ENCODE assay signal across 14 cellular contexts in genomic region chr16:75742424-75743047, GRCh38. TPM values are rescaled to one million over a fixed set of nuclear protein-coding genes. Genes with fewer than 3 reads are reported as not detected.
DNase-seq lines count a peak whose midpoint lies in the region; ATAC-seq, FAIRE-seq and TF ChIP-seq lines count a peak whose summit lies in the region.
"Had no signal": no experiment of that assay in that cellular context is flagged by ENCODE, and none has a peak within 500 bp of the region (broad histone marks: within the 10 kb centered on the region; RNA-seq: fewer than 3 reads in every experiment).

No MANE protein-coding gene starts in this region.

- H3K36me3 ChIP-seq in HepG2 (replicated peaks in 1 of 2; ENCODE audit: control insufficient read depth in 1 of 2, insufficient read depth in 2 of 2, low read length in 2 of 2) (no peaks in the 10 kb centered on the region), right lobe of liver (no peaks in the 10 kb centered on the region), OCI-LY7 (ENCODE audit: insufficient read depth, low read length) (no peaks in the 10 kb centered on the region)

- no peak overlapping the region for H3K4me3 ChIP-seq in HepG2 (replicated peaks in 1 of 3; ENCODE audit: insufficient read depth in 1 of 3, low read depth in 2 of 3, low read length in 3 of 3)
- H3K4me3 ChIP-seq in right lobe of liver = no peak overlapping the region
- H3K4me3 ChIP-seq in OCI-LY7 (ENCODE audit: low read depth, low read length, poor library complexity, severe bottlenecking) = no peak overlapping the region

- H3K9ac ChIP-seq in HepG2 (ENCODE audit: insufficient read depth, low read depth, low read length) = no peak overlapping the region
- H3K9ac ChIP-seq: KMS-11 had no signal

- H3K27me3 ChIP-seq in HepG2 (ENCODE audit: control insufficient read depth in 1 of 2, insufficient read depth in 2 of 2, low read length in 2 of 2) = no peaks in the 10 kb centered on the region
- H3K27me3 ChIP-seq in right lobe of liver = no peaks in the 10 kb centered on the region

- H4K20me1 ChIP-seq in HepG2 (ENCODE audit: insufficient read depth, low read length) (no peaks in the 10 kb centered on the region), OCI-LY7 (ENCODE audit: insufficient read depth, low read length) (no peaks in the 10 kb centered on the region)

- no peaks in the 10 kb centered on the region for H3K4me1 Mint-ChIP-seq in Calu3 (ENCODE audit: low read depth, unreplicated experiment)
- H3K4me1 Mint-ChIP-seq: CD4-positive, CD25-positive, alpha-beta regulatory T cell had no signal

- TF ChIP-seq EP300 in HepG2 (IDR thresholded peaks at IDR 0.05; ENCODE audit: low read depth in 2 of 2, low read length in 2 of 2) (no peak), HepG2 (CRISPR knock-in tag; IDR thresholded peaks at IDR 0.05; ENCODE audit: borderline replicate concordance) (no peak)

- no TSS peak for BruUV-seq in HepG2 (replicated peaks; lab: Mats Ljungman, UMichigan)
- no TSS peak for BruUV-seq in OCI-LY7 (replicated peaks; lab: Mats Ljungman, UMichigan)
- BruUV-seq in Calu3 (replicated peaks; lab: Mats Ljungman, UMichigan) = no TSS peak

- H3K27ac Mint-ChIP-seq in Calu3 (ENCODE audit: unreplicated experiment) = no peak overlapping the region
- H3K27ac Mint-ChIP-seq: CD4-positive, CD25-positive, alpha-beta regulatory T cell had no signal

- no peak overlapping the region for H2AFZ ChIP-seq in HepG2 (ENCODE audit: low read length)
- H2AFZ ChIP-seq in OCI-LY7 (ENCODE audit: low read length) = no peak overlapping the region

- no peaks in the 10 kb centered on the region for H3K79me2 ChIP-seq in HepG2 (ENCODE audit: insufficient read depth, low read length)
- no peaks in the 10 kb centered on the region for H3K79me2 ChIP-seq in OCI-LY7 (ENCODE audit: insufficient read depth, low read depth, low read length)

- in situ Hi-C loops in HepG2 (cut with HindIII; ENCODE audit: extremely low pct_ligation_motif_present, low pct_unique_long_range_greater_than_20kb) = no loop called here

- TF ChIP-seq CTCF in HepG2 (CRISPR knock-in tag; IDR thresholded peaks at IDR 0.05) (no peak), right lobe of liver (IDR thresholded peaks at IDR 0.05) (no peak), OCI-LY7 (conservative IDR thresholded peaks at IDR 0.05; ENCODE audit: low read length) (no peak), Calu3 (IDR thresholded peaks at IDR 0.05; ENCODE audit: unreplicated experiment) (no peak)

- FAIRE-seq in HepG2 (lab: Jason Lieb, UNC) = no peak
- FAIRE-seq: HTR-8/SVneo had no signal

- intact Hi-C loops in HepG2 (cut with micrococcal nuclease; ENCODE audit: unreplicated experiment) = no loop called here
- intact Hi-C loops in right lobe of liver (cut with DNase I) = no loop called here
- intact Hi-C loops in OCI-LY7 (cut with micrococcal nuclease; ENCODE audit: unreplicated experiment) = no loop called here
- intact Hi-C loops in Calu3 (cut with micrococcal nuclease; ENCODE audit: unreplicated experiment) = no loop called here

- POLR2A ChIA-PET in HepG2 (lab: Yijun Ruan, JAX) (no interaction called here), OCI-LY7 (lab: Charles Lee) (no interaction called here)

- H3K4me1 ChIP-seq in HepG2 (ENCODE audit: insufficient read depth, low read length) = no peaks in the 10 kb centered on the region
- H3K4me1 ChIP-seq in right lobe of liver = no peaks in the 10 kb centered on the region
- H3K4me1 ChIP-seq in OCI-LY7 (ENCODE audit: insufficient read depth, low read length, poor library complexity, severe bottlenecking) = no peaks in the 10 kb centered on the region

- H3K27me3 Mint-ChIP-seq in Calu3 (ENCODE audit: unreplicated experiment) = peaks cover 4% of the 10 kb centered on the region

- H3K27ac ChIP-seq in HepG2 (ENCODE audit: extremely low read length, insufficient read depth, low read length) (no peak overlapping the region), right lobe of liver (no peak overlapping the region), OCI-LY7 (ENCODE audit: low read depth, low read length, poor library complexity, severe bottlenecking) (no peak overlapping the region)
- H3K27ac ChIP-seq: KMS-11 had no signal

- CTCF ChIA-PET in HepG2 (lab: Yijun Ruan, JAX; ENCODE audit: low intra/inter-chr PET ratio, low total read pairs) = no interaction called here
- CTCF ChIA-PET in OCI-LY7 (lab: Charles Lee; ENCODE audit: unreplicated experiment) = no interaction called here
- CTCF ChIA-PET in Calu3 (lab: Charles Lee) = no interaction called here

- TF ChIP-seq RAD21 in HepG2 (CRISPR knock-in tag; IDR thresholded peaks at IDR 0.05) = no peak

- H3K9me2 ChIP-seq in OCI-LY7 (ENCODE audit: insufficient read depth, low read length) = no peaks in the 10 kb centered on the region

- ATAC-seq in HepG2 = no peak
- ATAC-seq in right lobe of liver = no peak
- no peak for ATAC-seq in GM18502 (IDR thresholded peaks at IDR 0.05; ENCODE audit: poor library complexity, unreplicated experiment)
- ATAC-seq in GM21723 (IDR thresholded peaks at IDR 0.05; ENCODE audit: unreplicated experiment) = no peak

- no peaks in the 10 kb centered on the region for H3K36me3 Mint-ChIP-seq in Calu3 (ENCODE audit: insufficient read depth, unreplicated experiment)
- H3K36me3 Mint-ChIP-seq: CD4-positive, CD25-positive, alpha-beta regulatory T cell had no signal

- no peak overlapping the region for H3K4me3 Mint-ChIP-seq in Calu3 (ENCODE audit: low read depth, unreplicated experiment)
- H3K4me3 Mint-ChIP-seq: CD4-positive, CD25-positive, alpha-beta regulatory T cell had no signal

- peaks cover 12% of the 10 kb centered on the region for H3K9me3 Mint-ChIP-seq in Calu3 (ENCODE audit: low read depth, unreplicated experiment)

- DNase-seq in HepG2 (ENCODE audit: low spot score) (no peak), right lobe of liver (no peak), OCI-LY7 (ENCODE audit: low spot score) (peak; percentile 55), erythroblast (lab: John Stamatoyannopoulos, UW) (peak; percentile 30 to 41), Calu3 (no peak), kidney tubule cell (ENCODE audit: low spot score) (no peak)
- DNase-seq: CD4-positive, CD25-positive, alpha-beta regulatory T cell; NCI-H187 treated with DMSO at 0.1 percent for 48 hours; NCI-H2171 treated with DMSO at 0.1 percent for 48 hours had no signal

- H3K9me3 ChIP-seq in HepG2 (ENCODE audit: low read length) (peaks cover 52% of the 10 kb centered on the region), right lobe of liver (no peaks in the 10 kb centered on the region), OCI-LY7 (ENCODE audit: low read length) (peaks cover 36% of the 10 kb centered on the region)

- WGBS in HepG2 (ENCODE audit: low lambda C conversion rate) = 2% methylated on average over 1 of the region's 1 CpG
- 22% methylated on average over 1 of the region's 1 CpG for WGBS in right lobe of liver (ENCODE audit: insufficient coverage, low coverage, low lambda C conversion rate, missing lambda C conversion rate)

- H3K4me2 ChIP-seq in HepG2 (ENCODE audit: low read depth, low read length) = no peak overlapping the region
- no peak overlapping the region for H3K4me2 ChIP-seq in OCI-LY7 (ENCODE audit: low read length)
- H3K4me2 ChIP-seq: KMS-11 had no signal

- TF ChIP-seq POLR2A in HepG2 (IDR thresholded peaks at IDR 0.05; ENCODE audit: insufficient read depth in 1 of 2, low read depth in 2 of 2, low read length in 2 of 2) (no peak), right lobe of liver (IDR thresholded peaks at IDR 0.05) (no peak), erythroblast (IDR thresholded peaks at IDR 0.05; ENCODE audit: low read length) (no peak)

RNA-seq across cellular contexts. Expression of gene CPHXL, which starts 16.2 kb away (rescaled TPM):
- not detected in 2 replicates for total RNA-seq in HepG2 (2016; rRNA removed; fragmentation: Illumina TruSeq; extraction: Trizol)
- not detected in 2 replicates for total RNA-seq in HepG2 (2016; cell fraction: cytosol; rRNA removed; fragmentation: Illumina TruSeq; extraction: Trizol; ENCODE audit: low read depth)
- not detected in 2 replicates for total RNA-seq in HepG2 (2016; cell fraction: insoluble cytoplasmic fraction; rRNA removed; fragmentation: Illumina TruSeq; extraction: Trizol)
- not detected in 2 replicates for total RNA-seq in HepG2 (2016; cell fraction: membrane; rRNA removed; fragmentation: Illumina TruSeq; extraction: Trizol)
- total RNA-seq in HepG2 (2016; cell fraction: nucleus; rRNA removed; fragmentation: Illumina TruSeq; extraction: Trizol) = not detected in 2 replicates
- polyA plus RNA-seq in HepG2 (2011; rRNA removed) = not detected in 2 replicates
- polyA plus RNA-seq in HepG2 (2011; cell fraction: cytosol; rRNA removed) = not detected in 2 replicates
- not detected in 2 replicates for polyA plus RNA-seq in HepG2 (2011; cell fraction: nucleus; rRNA removed)
- not detected in 2 replicates for polyA plus RNA-seq in HepG2 (2012)
- polyA plus RNA-seq in HepG2 (2016; cell fraction: cytosol; fragmentation: Illumina TruSeq; extraction: Trizol; ENCODE audit: low read depth) = not detected in 2 replicates
- not detected in 2 replicates for polyA plus RNA-seq in HepG2 (2016; cell fraction: insoluble cytoplasmic fraction; fragmentation: Illumina TruSeq; extraction: Trizol; ENCODE audit: low read depth)
- polyA plus RNA-seq in HepG2 (2016; cell fraction: membrane; fragmentation: Illumina TruSeq; extraction: Trizol; ENCODE audit: low read depth) = not detected in 2 replicates
- polyA plus RNA-seq in HepG2 (2016; cell fraction: nucleus; fragmentation: Illumina TruSeq; extraction: Trizol; ENCODE audit: insufficient read depth, low read depth) = not detected in 2 replicates
- polyA minus RNA-seq in HepG2 (2011; rRNA and poly(A)+ RNA removed; ENCODE audit: low replicate concordance) = not detected in 2 replicates
- polyA minus RNA-seq in HepG2 (2011; cell fraction: cytosol; rRNA and poly(A)+ RNA removed) = not detected in 2 replicates
- not detected in 2 replicates for polyA minus RNA-seq in HepG2 (2011; cell fraction: nucleus; rRNA and poly(A)+ RNA removed)
- total RNA-seq in right lobe of liver = not detected
- not detected in 2 replicates for total RNA-seq in OCI-LY7 (2014; rRNA removed; shearing (Covaris generic))
- total RNA-seq in OCI-LY7 (2022) = not detected in 2 replicates
- not detected in 2 replicates for total RNA-seq in Calu3 (2022)
- total RNA-seq: CD4-positive, CD25-positive, alpha-beta regulatory T cell; NCI-H460 had no signal
- polyA plus RNA-seq: CD4-positive, CD25-positive, alpha-beta regulatory T cell had no signal

RNA-seq across cellular contexts. Expression of gene DUXB, which starts 41.3 kb away (rescaled TPM):
- total RNA-seq in HepG2 (2016; rRNA removed; fragmentation: Illumina TruSeq; extraction: Trizol) = not detected in 2 replicates
- total RNA-seq in HepG2 (2016; cell fraction: cytosol; rRNA removed; fragmentation: Illumina TruSeq; extraction: Trizol; ENCODE audit: low read depth) = not detected in 2 replicates
- total RNA-seq in HepG2 (2016; cell fraction: insoluble cytoplasmic fraction; rRNA removed; fragmentation: Illumina TruSeq; extraction: Trizol) = not detected in 2 replicates
- not detected in 2 replicates for total RNA-seq in HepG2 (2016; cell fraction: membrane; rRNA removed; fragmentation: Illumina TruSeq; extraction: Trizol)
- total RNA-seq in HepG2 (2016; cell fraction: nucleus; rRNA removed; fragmentation: Illumina TruSeq; extraction: Trizol) = not detected in 2 replicates
- polyA plus RNA-seq in HepG2 (2011; rRNA removed) = not detected in 2 replicates
- polyA plus RNA-seq in HepG2 (2011; cell fraction: cytosol; rRNA removed) = not detected in 2 replicates
- not detected in 2 replicates for polyA plus RNA-seq in HepG2 (2011; cell fraction: nucleus; rRNA removed)
- not detected in 2 replicates for polyA plus RNA-seq in HepG2 (2012)
- not detected in 2 replicates for polyA plus RNA-seq in HepG2 (2016; cell fraction: cytosol; fragmentation: Illumina TruSeq; extraction: Trizol; ENCODE audit: low read depth)
- polyA plus RNA-seq in HepG2 (2016; cell fraction: insoluble cytoplasmic fraction; fragmentation: Illumina TruSeq; extraction: Trizol; ENCODE audit: low read depth) = not detected in 2 replicates
- not detected in 2 replicates for polyA plus RNA-seq in HepG2 (2016; cell fraction: membrane; fragmentation: Illumina TruSeq; extraction: Trizol; ENCODE audit: low read depth)
- not detected in 2 replicates for polyA plus RNA-seq in HepG2 (2016; cell fraction: nucleus; fragmentation: Illumina TruSeq; extraction: Trizol; ENCODE audit: insufficient read depth, low read depth)
- not detected in 2 replicates for polyA minus RNA-seq in HepG2 (2011; rRNA and poly(A)+ RNA removed; ENCODE audit: low replicate concordance)
- polyA minus RNA-seq in HepG2 (2011; cell fraction: cytosol; rRNA and poly(A)+ RNA removed) = not detected in 2 replicates
- polyA minus RNA-seq in HepG2 (2011; cell fraction: nucleus; rRNA and poly(A)+ RNA removed) = not detected in 2 replicates
- not detected for total RNA-seq in right lobe of liver
- not detected in 2 replicates for total RNA-seq in OCI-LY7 (2014; rRNA removed; shearing (Covaris generic))
- total RNA-seq in OCI-LY7 (2022) = not detected in 2 replicates
- not detected in 2 replicates for total RNA-seq in Calu3 (2022)
- total RNA-seq: CD4-positive, CD25-positive, alpha-beta regulatory T cell; NCI-H460 had no signal
- polyA plus RNA-seq: CD4-positive, CD25-positive, alpha-beta regulatory T cell had no signal

Comparison
In these comparisons a context has a peak if more than half of its experiments do, and no peak if none do; other contexts are left out.
1. DNase-seq: peak in OCI-LY7 (single experiment) and erythroblast (2 of 2); none in HepG2 (single experiment), right lobe of liver (0 of 3), Calu3 (single experiment) and kidney tubule cell (single experiment).